In the genomic region with DNA sequence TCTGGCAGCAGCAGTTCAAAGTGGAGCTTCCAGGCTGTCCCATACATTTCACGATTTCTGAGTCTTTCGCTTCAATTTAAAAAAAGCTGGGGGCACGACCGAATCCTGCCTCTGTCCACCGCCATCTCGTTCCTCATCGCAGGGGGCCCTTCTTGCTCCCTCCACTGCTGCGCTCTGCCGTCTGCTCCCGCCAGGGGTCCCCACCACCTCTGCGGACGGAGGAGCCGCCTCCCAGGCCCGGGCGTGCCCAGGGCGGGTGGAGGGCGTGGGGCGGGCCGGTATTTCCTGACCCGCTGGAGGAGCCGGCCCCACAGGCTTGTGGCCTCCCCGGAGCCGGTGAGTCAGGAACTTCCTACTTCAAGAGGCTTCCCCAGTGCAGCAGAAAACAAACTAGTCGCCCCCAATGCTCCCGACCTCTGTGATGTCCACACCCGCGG, we compare ENCODE assay signal across 8 cellular contexts. TPM values are rescaled to one million over a fixed set of nuclear protein-coding genes. Genes with fewer than 3 reads are reported as not detected.
A peak's percentile ranks its signal among the peaks of the same experiment; 100 is the strongest.
DNase-seq lines count a peak whose midpoint lies in the region; ATAC-seq and TF ChIP-seq lines count a peak whose summit lies in the region.

No MANE protein-coding gene starts in this region.

- H3K4me3 ChIP-seq in GM08714 (ENCODE audit: low read length), result peak overlapping the region; percentile 55; the same call in 1 of the 2 replicates

- peak overlapping the region; percentile 33 for H3K4me3 Mint-ChIP-seq in chondrocyte (ENCODE audit: unreplicated experiment)

- no peaks in the 10 kb centered on the region for H3K27me3 Mint-ChIP-seq in chondrocyte (ENCODE audit: low read depth)

- peaks cover 47% of the 10 kb centered on the region for H3K4me1 Mint-ChIP-seq in chondrocyte (ENCODE audit: low read depth)

- TF ChIP-seq CTCF in chondrocyte (IDR thresholded peaks at IDR 0.05), result peak; percentile 94

- no peaks in the 10 kb centered on the region for H3K9me3 Mint-ChIP-seq in chondrocyte (ENCODE audit: low read depth)

- peaks cover 12% of the 10 kb centered on the region for H3K36me3 Mint-ChIP-seq in chondrocyte (ENCODE audit: low read depth)

- H3K27ac Mint-ChIP-seq in chondrocyte (ENCODE audit: unreplicated experiment), result peak overlapping the region; percentile 66

- DNase-seq in NCI-H345 treated with DMSO at 0.1 percent for 48 hours (lab: John Stamatoyannopoulos, UW; ENCODE audit: unreplicated experiment), result peak; percentile 47
- peak; percentile 91 for DNase-seq in activated CD4-positive, alpha-beta T cell treated with anti-CD3 and anti-CD28 coated beads for 4 hours
- no peak for DNase-seq in chondrocyte (ENCODE audit: low spot score)
- peak; percentile 93 for DNase-seq in left kidney (ENCODE audit: low read depth, low spot score)
- peak; percentile 64 to 93 (median 79) for DNase-seq in stimulated activated CD4-positive, alpha-beta T cell treated with anti-CD3 and anti-CD28 coated beads, Interleukin-1b, Interleukin-23, amount 100 ng/mL, for 24 hours (ENCODE audit: low read depth in 4 of 4, low spot score in 1 of 4)

- ATAC-seq in HG02885 (IDR thresholded peaks at IDR 0.05; ENCODE audit: poor library complexity, unreplicated experiment) (peak; percentile 32), HG03378 (IDR thresholded peaks at IDR 0.05; ENCODE audit: unreplicated experiment) (no peak)

RNA-seq across cellular contexts. Expression of gene USP20, which starts 50.4 kb away (rescaled TPM):
- 21.3 to 29.6 TPM (median 23.9 TPM) in 3 replicates for total RNA-seq in chondrocyte

RNA-seq across cellular contexts. Expression of gene C9orf78, which starts 50.6 kb away (rescaled TPM):
- 37.3 to 45.7 TPM (median 37.7 TPM) in 3 replicates for total RNA-seq in chondrocyte
